In genomic region chr15:33524274-33524673, GRCh38 we compare ENCODE assay signal across 32 cellular contexts.
"Had no signal": no experiment of that assay in that cellular context is flagged by ENCODE, and none has a peak within 500 bp of the region (broad histone marks: within the 10 kb centered on the region; RNA-seq: fewer than 3 reads in every experiment).

No MANE protein-coding gene starts in this region.

- ATAC-seq: activated CD8-positive, alpha-beta T cell treated with anti-CD3 and anti-CD28 coated beads for 36 hours; activated naive CD4-positive, alpha-beta T cell treated with anti-CD3 and anti-CD28 coated beads, Interleukin-2, amount 50 U/mL, for 72 hours; activated T-cell treated with anti-CD3 and anti-CD28 coated beads, Interleukin-2, amount 50 U/mL, for 4 hours; activated T-cell treated with anti-CD3 and anti-CD28 coated beads, Interleukin-2, amount 50 U/mL, for 72 hours; activated T-helper 17 cell treated with anti-CD3 and anti-CD28 coated beads, Interleukin-2, amount 50 U/mL, for 72 hours; body of pancreas had no signal

- H3K27ac ChIP-seq: adrenal gland, body of pancreas, brain microvascular endothelial cell, breast epithelium, VCaP had no signal

- DNase-seq: activated B cell treated with CpG ODN at 0.5 μM for 24 hours; activated CD4-positive, alpha-beta memory T cell treated with anti-CD3 and anti-CD28 coated beads for 36 hours; activated CD4-positive, alpha-beta T cell treated with anti-CD3 and anti-CD28 coated beads for 4 hours; activated CD4-positive, alpha-beta T cell treated with anti-CD3 and anti-CD28 coated beads, Interleukin-2, amount 10 ng/mL, durations not matched to agents 24 days and 14 days; activated CD4-positive, alpha-beta T cell treated with anti-CD3 and anti-CD28 coated beads, Interleukin-2, amount 50 U/mL, for 1 hour; activated CD4-positive, alpha-beta T cell treated with anti-CD3 and anti-CD28 coated beads, Interleukin-2, amount 50 U/mL, for 4 hours; activated CD4-positive, CD25-positive, alpha-beta regulatory T cell treated with anti-CD3 and anti-CD28 coated beads, Interleukin-2, amount 50 U/mL, for 72 hours; activated CD8-positive, alpha-beta memory T cell treated with anti-CD3 and anti-CD28 coated beads, Interleukin-2, amount 50 U/mL, for 4 hours; activated CD8-positive, alpha-beta T cell treated with anti-CD3 and anti-CD28 coated beads for 36 hours; activated effector memory CD4-positive, alpha-beta T cell treated with anti-CD3 and anti-CD28 coated beads, Interleukin-2, amount 50 U/mL, for 16 hours; activated gamma-delta T cell treated with Interleukin-2 at 50 U/mL for 16 hours; activated naive CD4-positive, alpha-beta T cell; activated naive CD4-positive, alpha-beta T cell treated with anti-CD3 and anti-CD28 coated beads for 36 hours; activated naive CD4-positive, alpha-beta T cell treated with anti-CD3 and anti-CD28 coated beads, Interleukin-2, amount 50 U/mL, for 16 hours; activated naive CD8-positive, alpha-beta T cell treated with anti-CD3 and anti-CD28 coated beads for 36 hours; activated T-cell treated with anti-CD3 and anti-CD28 coated beads for 4 hours; activated T-cell treated with anti-CD3 and anti-CD28 coated beads, Interleukin-2, amount 50 U/mL, for 1 hour; activated T-cell treated with anti-CD3 and anti-CD28 coated beads, Interleukin-2, amount 50 U/mL, for 4 hours; activated T-cell treated with anti-CD3 and anti-CD28 coated beads, Interleukin-2, amount 50 U/mL, for 72 hours; adrenal gland; amniotic stem cell; aorta; body of pancreas; brain microvascular endothelial cell; central memory CD4-positive, alpha-beta T cell; T-helper 1 cell; T-helper 2 cell; T-helper 9 cell had no signal

- H3K9me3 ChIP-seq: adrenal gland, body of pancreas, breast epithelium had no signal

- H3K27me3 ChIP-seq: adrenal gland, brain microvascular endothelial cell, breast epithelium had no signal

- H3K4me3 ChIP-seq: adrenal gland, body of pancreas, breast epithelium had no signal

- H3K36me3 ChIP-seq: adrenal gland, brain microvascular endothelial cell, breast epithelium had no signal

- H3K4me1 ChIP-seq: adrenal gland, body of pancreas, breast epithelium had no signal
